1 cellular context compared by ENCODE assay signal in genomic region chr10:68163735-68164134, GRCh38.
TF ChIP-seq lines count a peak whose summit lies in the region.

No MANE protein-coding gene starts in this region.

TF ChIP-seq in SK-N-SH treated with all-trans-retinoic acid at 6 μM for 48 hours, 23 proteins besides CTCF, POLR2A, EP300 and RAD21 (continued from another document):
- TF ChIP-seq ARNTL (CRISPR knock-in tag; IDR thresholded peaks at IDR 0.05; ENCODE audit: borderline replicate concordance, low read depth) (no peak), BACH2 (CRISPR knock-in tag; IDR thresholded peaks at IDR 0.05; ENCODE audit: borderline replicate concordance) (no peak), TSHZ2 (CRISPR knock-in tag; IDR thresholded peaks at IDR 0.05) (no peak), RARB (CRISPR knock-in tag; IDR thresholded peaks at IDR 0.05) (no peak), GLIS3 (CRISPR knock-in tag; IDR thresholded peaks at IDR 0.05) (no peak), ZFP30 (CRISPR knock-in tag; IDR thresholded peaks at IDR 0.05) (no peak), ESRRG (CRISPR knock-in tag; IDR thresholded peaks at IDR 0.05) (no peak), ZNF70 (CRISPR knock-in tag; IDR thresholded peaks at IDR 0.05) (no peak), ZNF565 (CRISPR knock-in tag; conservative IDR thresholded peaks at IDR 0.05; ENCODE audit: low read depth) (no peak), ZNF8 (CRISPR knock-in tag; IDR thresholded peaks at IDR 0.05) (no peak)
TF ChIP-seq in SK-N-SH treated with all-trans-retinoic acid at 6 μM for 48 hours: peak in this region for 0.
